Comparison of ENCODE assay signal across 23 cellular contexts in the genomic region with DNA sequence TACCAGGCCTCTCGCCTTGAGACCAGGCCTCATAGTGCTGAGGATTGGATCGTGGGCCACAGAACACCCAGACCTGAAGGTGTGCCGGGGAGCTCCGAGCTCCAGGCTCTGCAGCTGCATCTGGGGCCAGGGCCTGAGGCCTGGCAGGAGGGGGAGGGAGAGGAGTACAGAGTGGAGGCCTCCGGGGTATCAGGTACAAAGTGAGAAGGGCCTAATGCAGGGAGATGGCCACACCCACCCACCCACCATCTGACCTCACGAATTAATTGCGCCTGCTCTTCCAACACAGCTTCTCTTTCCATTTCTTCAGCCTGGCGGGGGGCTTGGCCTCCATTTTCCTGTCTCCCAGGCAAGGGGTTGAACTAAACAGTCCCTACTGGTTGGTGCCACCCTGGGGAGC.
DNase-seq lines count a peak whose midpoint lies in the region; ATAC-seq and TF ChIP-seq lines count a peak whose summit lies in the region.
"Had no signal": no experiment of that assay in that cellular context is flagged by ENCODE, and none has a peak within 500 bp of the region (broad histone marks: within the 10 kb centered on the region; RNA-seq: fewer than 3 reads in every experiment).

No MANE protein-coding gene starts in this region.

- H3K4me3 ChIP-seq in body of pancreas (no peak overlapping the region), mesendoderm (ENCODE audit: low read length) (no peak overlapping the region), sigmoid colon (no peak overlapping the region), psoas muscle (no peak overlapping the region)
- H3K4me3 ChIP-seq: BLaER1 treated with 17β-estradiol and CSF1 and Interleukin-3, amounts not matched to agents 10 nM and 100 nM; K562; MG63; Peyer's patch had no signal

- H3K27ac ChIP-seq in body of pancreas (peak overlapping the region in 3 of 4 donors; percentile 88 to 91 (median 89)), mesendoderm (ENCODE audit: low read depth, low read length) (no peak overlapping the region), sigmoid colon (peak overlapping the region in 3 of 4 donors; percentile 5 to 93 (median 21)), psoas muscle (no peak overlapping the region)
- H3K27ac ChIP-seq: 22Rv1; BLaER1 treated with 17β-estradiol and CSF1 and Interleukin-3, amounts not matched to agents 10 nM and 100 nM; Peyer's patch had no signal

- H3K79me2 ChIP-seq in mesendoderm (ENCODE audit: control insufficient read depth, insufficient read depth, low read length) = no peaks in the 10 kb centered on the region

- no peak overlapping the region for H2BK5ac ChIP-seq in mesendoderm (ENCODE audit: low read length)

- H2AK5ac ChIP-seq in mesendoderm (ENCODE audit: low read length) = no peak overlapping the region

- no peak overlapping the region for H3K18ac ChIP-seq in mesendoderm (ENCODE audit: low read length)

- ATAC-seq in body of pancreas (no peak), psoas muscle (no peak)
- ATAC-seq: CD8-positive, alpha-beta T cell; K562 had no signal

- H3K36me3 ChIP-seq in body of pancreas (replicated peaks in 1 of 2; ENCODE audit: insufficient read depth in 1 of 2, low read depth in 2 of 2) (no peaks in the 10 kb centered on the region), mesendoderm (ENCODE audit: control insufficient read depth, insufficient read depth, low read length) (no peaks in the 10 kb centered on the region), sigmoid colon (no peaks in the 10 kb centered on the region), psoas muscle (ENCODE audit: insufficient read depth in 1 of 2, low read depth in 1 of 2) (no peaks in the 10 kb centered on the region)
- H3K36me3 ChIP-seq: BLaER1 treated with 17β-estradiol and CSF1 and Interleukin-3, amounts not matched to agents 10 nM and 100 nM; MG63; Peyer's patch had no signal

- H3K4me2 ChIP-seq in mesendoderm (ENCODE audit: low read length) = no peak overlapping the region
- H3K4me2 ChIP-seq: BLaER1 treated with 17β-estradiol and CSF1 and Interleukin-3, amounts not matched to agents 10 nM and 100 nM had no signal

- H4K8ac ChIP-seq in mesendoderm (ENCODE audit: low read depth, low read length) = no peak overlapping the region

- H3K56ac ChIP-seq in mesendoderm (ENCODE audit: low read length) = peak overlapping the region; percentile 7

- DNase-seq in NCI-H1436 (lab: John Stamatoyannopoulos, UW) = peak; percentile 50
- DNase-seq in NCI-H1436 treated with DMSO at 0.1 percent for 48 hours (lab: John Stamatoyannopoulos, UW) = no peak
- DNase-seq in body of pancreas = no peak
- DNase-seq in mesendoderm = no peak
- DNase-seq in sigmoid colon = no peak
- DNase-seq in NOMO-1 (lab: John Stamatoyannopoulos, UW; ENCODE audit: unreplicated experiment in 2 of 2) = no peak
- no peak for DNase-seq in psoas muscle
- no peak for DNase-seq in HT-29 (ENCODE audit: low spot score)
- DNase-seq: ACHN; CD8-positive, alpha-beta T cell; DND-41; GOT3; MG63; NCI-H1048; NCI-H1417 treated with DMSO at 0.1 percent for 48 hours; NCI-H2029; NCI-H2227 treated with DMSO at 0.1 percent for 48 hours; NCI-H510A; NCI-H748 treated with DMSO at 0.1 percent for 48 hours; Peyer's patch had no signal

- H3K4me1 ChIP-seq in body of pancreas (peaks cover 71% of the 10 kb centered on the region), mesendoderm (ENCODE audit: control insufficient read depth, low read depth, low read length) (peaks cover 5% of the 10 kb centered on the region), sigmoid colon (peaks cover 0 to 37% (median 35%) of the 10 kb centered on the region in 4 donors), psoas muscle (peaks cover 4% of the 10 kb centered on the region)

- H2BK15ac ChIP-seq in mesendoderm (replicated peaks; ENCODE audit: low read depth) = no peak overlapping the region

- intact Hi-C loops in body of pancreas (cut with DNase I) = no loop called here
- intact Hi-C loops in sigmoid colon (cut with DNase I) = no loop called here
- intact Hi-C loops in psoas muscle (cut with DNase I) = no loop called here

- TF ChIP-seq POLR2A in body of pancreas (IDR thresholded peaks at IDR 0.05) (no peak), sigmoid colon (IDR thresholded peaks at IDR 0.05) (no peak)

- TF ChIP-seq CTCF in body of pancreas (IDR thresholded peaks at IDR 0.05) (no peak), sigmoid colon (IDR thresholded peaks at IDR 0.05) (no peak), psoas muscle (IDR thresholded peaks at IDR 0.05) (no peak)

- no peak overlapping the region for H3K23ac ChIP-seq in mesendoderm (ENCODE audit: low read length)

- 91 to 92% methylated on average over 6 to 8 of the region's 8 CpGs for WGBS in body of pancreas, 2 donors
- WGBS in mesendoderm (ENCODE audit: extremely low coverage, insufficient coverage, low lambda C conversion rate) = no CpG with 5 or more reads among the region's 8 CpGs
- WGBS in sigmoid colon, 2 donors = 90 to 91% methylated on average over 8 of the region's 8 CpGs
- 89 to 95% (median 92%) methylated on average over 7 to 8 of the region's 8 CpGs for WGBS in psoas muscle, 3 donors

- no peak overlapping the region for H3K4ac ChIP-seq in mesendoderm (ENCODE audit: low read depth, low read length)

- H3K9ac ChIP-seq in mesendoderm (ENCODE audit: low read length) = no peak overlapping the region
- H3K9ac ChIP-seq: BLaER1 treated with 17β-estradiol and CSF1 and Interleukin-3, amounts not matched to agents 10 nM and 100 nM had no signal

- TF ChIP-seq EP300 in sigmoid colon (IDR thresholded peaks at IDR 0.05) = no peak

- no peak overlapping the region for H2BK120ac ChIP-seq in mesendoderm (ENCODE audit: low read depth, low read length)

- no peak overlapping the region for H4K5ac ChIP-seq in mesendoderm (ENCODE audit: low read length)

- H3K9me3 ChIP-seq in body of pancreas (no peaks in the 10 kb centered on the region), sigmoid colon (no peaks in the 10 kb centered on the region), psoas muscle (no peaks in the 10 kb centered on the region)
- H3K9me3 ChIP-seq: BLaER1 treated with 17β-estradiol and CSF1 and Interleukin-3, amounts not matched to agents 10 nM and 100 nM; MG63; Peyer's patch had no signal

- H3K79me1 ChIP-seq in mesendoderm (ENCODE audit: low read length) = no peaks in the 10 kb centered on the region

- no peaks in the 10 kb centered on the region for H3K27me3 ChIP-seq in body of pancreas
- no peaks in the 10 kb centered on the region for H3K27me3 ChIP-seq in mesendoderm (ENCODE audit: insufficient read depth, low read length, poor library complexity)
- peaks cover 0 to 14% (median 5%) of the 10 kb centered on the region in 3 donors for H3K27me3 ChIP-seq in sigmoid colon
- peaks cover 0 to 28% (median 7%) of the 10 kb centered on the region in 3 donors for H3K27me3 ChIP-seq in psoas muscle (ENCODE audit: insufficient read depth in 3 of 3, low read length in 2 of 3)
- H3K27me3 ChIP-seq: MG63, Peyer's patch had no signal

Comparison
In these comparisons a context has a peak if more than half of its experiments do, and no peak if none do; other contexts are left out.
1. H3K27ac ChIP-seq: peak in body of pancreas (3 of 4) and sigmoid colon (3 of 4); none in mesendoderm (single experiment) and psoas muscle (single experiment).